Comparison of ENCODE assay signal across 14 cellular contexts in genomic region chr10:66928000-66928770, GRCh38. TPM values are rescaled to one million over a fixed set of nuclear protein-coding genes. Genes with fewer than 3 reads are reported as not detected.
DNase-seq lines count a peak whose midpoint lies in the region; ATAC-seq lines count a peak whose summit lies in the region.
"Had no signal": no experiment of that assay in that cellular context is flagged by ENCODE, and none has a peak within 500 bp of the region (broad histone marks: within the 10 kb centered on the region; RNA-seq: fewer than 3 reads in every experiment).

No MANE protein-coding gene starts in this region.

- H3K27me3 ChIP-seq in skeletal muscle tissue (ENCODE audit: control insufficient read depth in 3 of 3, insufficient read depth in 3 of 3, low read length in 3 of 3), result peaks cover 6 to 22% (median 10%) of the 10 kb centered on the region in 3 donors

- H3K4me3 ChIP-seq in skeletal muscle tissue (ENCODE audit: low read length in 3 of 3), result peak overlapping the region; percentile 7 to 32 (median 23)
- H3K4me3 ChIP-seq: skin epidermis had no signal

- no peak overlapping the region for H3K27ac ChIP-seq in skeletal muscle tissue (ENCODE audit: low read depth, low read length)
- H3K27ac ChIP-seq: 22Rv1, HL-60, skin epidermis had no signal

- no peaks in the 10 kb centered on the region for H3K9me3 ChIP-seq in skeletal muscle tissue (ENCODE audit: control insufficient read depth in 3 of 3, low read length in 3 of 3)

- H3K9ac ChIP-seq in skeletal muscle tissue (ENCODE audit: low read depth in 1 of 3, low read length in 3 of 3), result peak overlapping the region in 1 of 3 donors; percentile 32

- no peaks in the 10 kb centered on the region for H3K36me3 ChIP-seq in skeletal muscle tissue (ENCODE audit: control insufficient read depth in 3 of 3, insufficient read depth in 3 of 3, low read length in 3 of 3)

- no peak for ATAC-seq in GM18861 (IDR thresholded peaks at IDR 0.05; ENCODE audit: unreplicated experiment)
- ATAC-seq in HG02642 (IDR thresholded peaks at IDR 0.05; ENCODE audit: poor library complexity, unreplicated experiment), result no peak
- ATAC-seq in HG03196 (IDR thresholded peaks at IDR 0.05; ENCODE audit: unreplicated experiment), result no peak
- ATAC-seq: activated T-helper 17 cell treated with anti-CD3 and anti-CD28 coated beads, Interleukin-2, amount 50 U/mL, for 72 hours; stimulated activated naive CD8-positive, alpha-beta T cell treated with anti-CD3 and anti-CD28 coated beads, Interleukin-15, Interleukin-2, amounts not matched to agents 100 U/mL and 50 U/mL, for 24 hours had no signal

- DNase-seq in DMS53 (lab: John Stamatoyannopoulos, UW) (peak; percentile 19), DMS53 treated with DMSO at 0.1 percent for 48 hours (lab: John Stamatoyannopoulos, UW; ENCODE audit: unreplicated experiment) (no peak), cerebellum (ENCODE audit: low spot score) (peak; percentile 30), islet precursor cell (peak; percentile 68)
- DNase-seq: stimulated activated naive CD8-positive, alpha-beta T cell treated with anti-CD3 and anti-CD28 coated beads, Interleukin-15, Interleukin-2, amounts not matched to agents 100 U/mL and 50 U/mL, for 24 hours; T1000 had no signal

- H3K4me1 ChIP-seq in skeletal muscle tissue (ENCODE audit: control insufficient read depth in 3 of 3, insufficient read depth in 3 of 3, low read length in 3 of 3), result peaks cover 0 to 23% (median 10%) of the 10 kb centered on the region in 3 donors

RNA-seq across cellular contexts. Expression of gene LRRTM3, which starts 2.3 kb away (rescaled TPM):
- total RNA-seq in cerebellum (17.1 TPM), skeletal muscle tissue (1.0 TPM)
